Comparison of ENCODE assay signal across 8 cellular contexts in genomic region chr5:180799902-180800801, GRCh38. TPM values are rescaled to one million over a fixed set of nuclear protein-coding genes. Genes with fewer than 3 reads are reported as not detected.
DNase-seq lines count a peak whose midpoint lies in the region; ATAC-seq, FAIRE-seq and TF ChIP-seq lines count a peak whose summit lies in the region.

No MANE protein-coding gene starts in this region.

- peak overlapping the region; percentile 99 for H3K4me2 ChIP-seq in osteoblast (ENCODE audit: insufficient read depth, low read length)

- no peak for ATAC-seq in HG03521 (IDR thresholded peaks at IDR 0.05; ENCODE audit: unreplicated experiment)
- ATAC-seq in GM21381 (IDR thresholded peaks at IDR 0.05; ENCODE audit: unreplicated experiment): no peak

- peaks cover 40% of the 10 kb centered on the region for H3K4me1 Mint-ChIP-seq in endothelial cell (ENCODE audit: unreplicated experiment)

- no peak overlapping the region for H2AFZ ChIP-seq in osteoblast (ENCODE audit: low read length)

- peaks cover 3% of the 10 kb centered on the region for H3K36me3 ChIP-seq in osteoblast (ENCODE audit: insufficient read depth, low read length)

- peaks cover 65% of the 10 kb centered on the region for H4K20me1 ChIP-seq in osteoblast (ENCODE audit: insufficient read depth, low read length)

- FAIRE-seq in GM19239 (lab: Jason Lieb, UNC): no peak

- H3K9me3 Mint-ChIP-seq in endothelial cell (ENCODE audit: unreplicated experiment): no peaks in the 10 kb centered on the region

- peak overlapping the region; percentile 61 for H3K27ac Mint-ChIP-seq in endothelial cell (ENCODE audit: unreplicated experiment)

- no peaks in the 10 kb centered on the region for H3K27me3 ChIP-seq in osteoblast (ENCODE audit: insufficient read depth, low read length)

- H3K79me2 ChIP-seq in osteoblast (ENCODE audit: insufficient read depth, low read length): peaks cover 86% of the 10 kb centered on the region

- peaks cover 5% of the 10 kb centered on the region for H3K27me3 Mint-ChIP-seq in endothelial cell (ENCODE audit: unreplicated experiment)

- POLR2A ChIA-PET in RWPE1 (lab: Yijun Ruan, JAX; ENCODE audit: low non-redundant PET): interaction anchor here (1.1 kb wide), 1 partner anchor 31 kb away, joined by 3 read pairs; no protein-coding TSS in a partner anchor

- H3K4me3 Mint-ChIP-seq in endothelial cell (ENCODE audit: unreplicated experiment): peak overlapping the region; percentile 10

- TF ChIP-seq CTCF in RWPE1 (conservative IDR thresholded peaks at IDR 0.05; ENCODE audit: low read depth) (no peak), endothelial cell (IDR thresholded peaks at IDR 0.05; ENCODE audit: unreplicated experiment) (no peak), osteoblast (IDR thresholded peaks at IDR 0.05; ENCODE audit: extremely low read depth, low read depth, low read length) (peak; percentile 45)

- peak overlapping the region; percentile 89 for H3K4me3 ChIP-seq in osteoblast (ENCODE audit: insufficient read depth, low read length)

- H3K27ac ChIP-seq in RWPE1 (peak overlapping the region; percentile 65), osteoblast (ENCODE audit: low read depth, low read length) (peak overlapping the region; percentile 87)

- H3K9me3 ChIP-seq in osteoblast (ENCODE audit: low read depth, low read length): no peaks in the 10 kb centered on the region

- CTCF ChIA-PET in RWPE1 (lab: Yijun Ruan, JAX): interaction anchor here (0.5 to 1.0 kb wide), 4 partner anchors 8 to 69 kb away, joined by 3 to 4 read pairs (median 4); no protein-coding TSS in a partner anchor

- H3K4me1 ChIP-seq in osteoblast (ENCODE audit: insufficient read depth, low read length): peaks cover 46% of the 10 kb centered on the region

- peaks cover 25% of the 10 kb centered on the region for H3K36me3 Mint-ChIP-seq in endothelial cell (ENCODE audit: low read depth, unreplicated experiment)

- DNase-seq in EL: peak; percentile 94
- DNase-seq in RWPE1 (ENCODE audit: low spot score): peak; percentile 84
- no peak for DNase-seq in endothelial cell (ENCODE audit: low spot score)
- peak; percentile 94 for DNase-seq in osteoblast (ENCODE audit: insufficient read length, low spot score, missing footprints)
- no peak for DNase-seq in GM19239 (ENCODE audit: insufficient read length, low spot score)
- no peak for DNase-seq in activated effector memory CD4-positive, alpha-beta T cell treated with Interleukin-2 at 50 U/mL for 16 hours

RNA-seq across cellular contexts. Expression of gene MGAT1, which starts 2.5 kb away (rescaled TPM):
- 115 TPM for total RNA-seq in endothelial cell (ENCODE audit: unreplicated experiment)
- 104 and 113 TPM in 2 replicates for total RNA-seq in osteoblast

Comparison
In these comparisons a context has a peak if more than half of its experiments do, and no peak if none do; other contexts are left out.
1. DNase-seq: peak in EL (single experiment), RWPE1 (single experiment) and osteoblast (single experiment); none in endothelial cell (single experiment), GM19239 (single experiment) and activated effector memory CD4-positive, alpha-beta T cell treated with Interleukin-2 at 50 U/mL for 16 hours (single experiment).